1 cellular context compared by ENCODE assay signal in the genomic region with DNA sequence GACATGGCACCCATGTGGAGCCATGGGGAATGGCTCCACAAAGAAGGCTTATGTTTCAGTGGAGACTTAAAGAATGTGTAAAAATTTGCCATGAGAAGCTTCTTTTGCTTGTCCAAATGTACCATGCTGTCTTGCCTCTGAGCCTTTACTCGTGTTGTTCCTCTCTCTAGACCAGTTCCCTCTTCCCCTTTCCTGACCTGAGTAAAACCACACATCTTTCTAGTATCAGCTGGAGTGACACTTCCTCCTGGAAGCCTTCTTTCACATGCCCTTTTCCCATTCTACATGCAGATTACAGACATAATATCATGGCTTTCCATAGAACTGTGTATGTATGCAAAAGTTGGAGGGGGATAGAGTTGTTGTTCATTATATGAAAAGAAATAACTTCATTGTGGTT.
TF ChIP-seq lines count a peak whose summit lies in the region.

No MANE protein-coding gene starts in this region.

TF ChIP-seq in GM12878, 131 proteins besides CTCF, POLR2A, EP300 and RAD21:
- peak; percentile 64 for TF ChIP-seq SPI1 (IDR thresholded peaks at IDR 0.05; ENCODE audit: borderline replicate concordance, insufficient read depth, low read depth, low read length)
- TF ChIP-seq HCFC1 (IDR thresholded peaks at IDR 0.05; ENCODE audit: low read length) = no peak
- no peak for TF ChIP-seq ZBTB33 (IDR thresholded peaks at IDR 0.05)
- no peak for TF ChIP-seq E2F4 (IDR thresholded peaks at IDR 0.05; ENCODE audit: low read depth, low read length)
- TF ChIP-seq IKZF2 (IDR thresholded peaks at IDR 0.05) = peak in 1 of 2 experiments; percentile 24; a peak in 1 of 4 replicates
- peak; percentile 12; the same call in 1 of the 2 replicates for TF ChIP-seq RUNX3 (IDR thresholded peaks at IDR 0.05; ENCODE audit: low read length)
- no peak for TF ChIP-seq WRNIP1 (IDR thresholded peaks at IDR 0.05; ENCODE audit: borderline replicate concordance, low read depth, low read length)
TF ChIP-seq in GM12878: peak in this region for 3.
